In the genomic region with DNA sequence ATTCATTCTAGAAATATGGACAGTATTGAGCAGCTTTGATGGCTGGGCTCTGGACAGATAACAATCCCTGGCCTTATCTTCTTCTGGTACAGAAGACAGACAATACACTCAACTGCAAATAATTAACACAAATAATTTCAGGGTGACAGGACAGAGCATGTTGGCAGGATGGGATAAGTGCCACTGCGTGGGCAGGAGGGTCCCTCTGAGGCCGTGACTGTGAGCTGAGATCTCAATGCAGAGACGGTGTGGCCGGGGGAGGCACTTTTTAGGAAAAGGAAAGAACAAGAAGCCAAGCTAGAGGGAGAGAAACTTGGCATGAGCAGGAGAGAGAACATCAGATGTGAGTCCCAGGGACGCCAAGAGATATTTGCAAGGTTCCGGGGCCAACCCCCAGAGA, we compare ENCODE assay signal across 14 cellular contexts. TPM values are rescaled to one million over a fixed set of nuclear protein-coding genes. Genes with fewer than 3 reads are reported as not detected.
DNase-seq lines count a peak whose midpoint lies in the region; ATAC-seq and TF ChIP-seq lines count a peak whose summit lies in the region.
"Had no signal": no experiment of that assay in that cellular context is flagged by ENCODE, and none has a peak within 500 bp of the region (broad histone marks: within the 10 kb centered on the region; RNA-seq: fewer than 3 reads in every experiment).

No MANE protein-coding gene starts in this region.

- POLR2A ChIA-PET in activated B cell treated with CpG ODN at 0.5 μM for 24 hours (lab: Charles Lee): interaction anchor here (1.0 to 3.4 kb wide), 3 partner anchors 11 to 159 kb away, joined by 3 to 12 read pairs (median 12); no protein-coding TSS in a partner anchor
- POLR2A ChIA-PET in OCI-LY7 (lab: Charles Lee): interaction anchor here (0.9 to 1.6 kb wide), 2 partner anchors 10 to 15 kb away, joined by 3 to 4 read pairs; no protein-coding TSS in a partner anchor

- no peaks in the 10 kb centered on the region for H4K20me1 ChIP-seq in OCI-LY7 (ENCODE audit: insufficient read depth, low read length)

- no peak for DNase-seq in activated naive CD4-positive, alpha-beta T cell treated with anti-CD3 and anti-CD28 coated beads, Interleukin-2, amount 10 ng/mL, durations not matched to agents 7 days and 5 days
- no peak for DNase-seq in activated naive CD4-positive, alpha-beta T cell treated with Interleukin-2 at 50 U/mL for 16 hours
- DNase-seq in activated B cell treated with CpG ODN at 0.5 μM for 24 hours: no peak
- DNase-seq in islet precursor cell: peak; percentile 35
- DNase-seq in thoracic aorta (ENCODE audit: low spot score): no peak
- no peak for DNase-seq in OCI-LY7 (ENCODE audit: low spot score)
- no peak for DNase-seq in T1000 (lab: John Stamatoyannopoulos, UW)
- no peak for DNase-seq in AG08396 (ENCODE audit: low spot score)
- DNase-seq: activated T-cell treated with anti-CD3 and anti-CD28 coated beads for 4 hours; effector memory CD4-positive, alpha-beta T cell; NCI-H1694 treated with DMSO at 0.1 percent for 48 hours; NCI-H526; upper lobe of left lung had no signal

- no peaks in the 10 kb centered on the region for H3K9me2 ChIP-seq in OCI-LY7 (ENCODE audit: insufficient read depth, low read length)

- H3K27ac ChIP-seq in thoracic aorta: peak overlapping the region; percentile 80 to 82
- H3K27ac ChIP-seq in OCI-LY7 (ENCODE audit: low read depth, low read length, poor library complexity, severe bottlenecking): no peak overlapping the region

- H3K27ac Mint-ChIP-seq in activated naive CD4-positive, alpha-beta T cell treated with anti-CD3 and anti-CD28 coated beads, Interleukin-2, amount 10 ng/mL, durations not matched to agents 7 days and 5 days: peak overlapping the region; percentile 45
- peak overlapping the region; percentile 59 for H3K27ac Mint-ChIP-seq in activated B cell treated with CpG ODN at 0.5 μM for 24 hours

- no peaks in the 10 kb centered on the region for H3K27me3 Mint-ChIP-seq in activated naive CD4-positive, alpha-beta T cell treated with anti-CD3 and anti-CD28 coated beads, Interleukin-2, amount 10 ng/mL, durations not matched to agents 7 days and 5 days
- no peaks in the 10 kb centered on the region for H3K27me3 Mint-ChIP-seq in activated B cell treated with CpG ODN at 0.5 μM for 24 hours

- ATAC-seq in activated B cell treated with CpG ODN at 0.5 μM for 24 hours (ENCODE audit: low read depth) (no peak), thoracic aorta (ENCODE audit: insufficient number of reproducible peaks, low FRiP score, low read depth) (no peak)

- no peak overlapping the region for H2AFZ ChIP-seq in OCI-LY7 (ENCODE audit: low read length)

- peaks cover 59% of the 10 kb centered on the region for H3K36me3 Mint-ChIP-seq in activated naive CD4-positive, alpha-beta T cell treated with anti-CD3 and anti-CD28 coated beads, Interleukin-2, amount 10 ng/mL, durations not matched to agents 7 days and 5 days
- H3K36me3 Mint-ChIP-seq in activated B cell treated with CpG ODN at 0.5 μM for 24 hours (ENCODE audit: low read depth): peaks cover 76% of the 10 kb centered on the region

- no peaks in the 10 kb centered on the region for H3K27me3 ChIP-seq in thoracic aorta (replicated peaks; ENCODE audit: insufficient read depth)
- H3K27me3 ChIP-seq: body of pancreas, upper lobe of left lung had no signal

- CTCF ChIA-PET in activated naive CD4-positive, alpha-beta T cell treated with anti-CD3 and anti-CD28 coated beads, Interleukin-2, amount 10 ng/mL, durations not matched to agents 7 days and 5 days (lab: Charles Lee): no interaction called here
- CTCF ChIA-PET in activated B cell treated with CpG ODN at 0.5 μM for 24 hours (lab: Charles Lee): interaction anchor here (0.8 kb wide), 1 partner anchor 19 kb away, joined by 3 read pairs; no protein-coding TSS in a partner anchor
- CTCF ChIA-PET in OCI-LY7 (lab: Charles Lee; ENCODE audit: unreplicated experiment): interaction anchor here (1.2 kb wide), 1 partner anchor 12 kb away, joined by 3 read pairs; no protein-coding TSS in a partner anchor

- peaks cover 75% of the 10 kb centered on the region for H3K4me1 Mint-ChIP-seq in activated naive CD4-positive, alpha-beta T cell treated with anti-CD3 and anti-CD28 coated beads, Interleukin-2, amount 10 ng/mL, durations not matched to agents 7 days and 5 days
- peaks cover 89% of the 10 kb centered on the region for H3K4me1 Mint-ChIP-seq in activated B cell treated with CpG ODN at 0.5 μM for 24 hours

- intact Hi-C loops in activated B cell treated with CpG ODN at 0.5 μM for 24 hours (cut with micrococcal nuclease): no loop called here
- intact Hi-C loops in OCI-LY7 (cut with micrococcal nuclease; ENCODE audit: unreplicated experiment): no loop called here

- H3K4me3 Mint-ChIP-seq in activated naive CD4-positive, alpha-beta T cell treated with anti-CD3 and anti-CD28 coated beads, Interleukin-2, amount 10 ng/mL, durations not matched to agents 7 days and 5 days: no peak overlapping the region
- H3K4me3 Mint-ChIP-seq in activated B cell treated with CpG ODN at 0.5 μM for 24 hours: no peak overlapping the region

- H3K36me3 ChIP-seq in thoracic aorta (no peaks in the 10 kb centered on the region), OCI-LY7 (ENCODE audit: insufficient read depth, low read length) (no peaks in the 10 kb centered on the region)

- peaks cover 16 to 43% of the 10 kb centered on the region in 2 donors for H3K4me1 ChIP-seq in thoracic aorta (ENCODE audit: control insufficient read depth in 1 of 2, low read depth in 2 of 2)
- H3K4me1 ChIP-seq in OCI-LY7 (ENCODE audit: insufficient read depth, low read length, poor library complexity, severe bottlenecking): peaks cover 10% of the 10 kb centered on the region
- H3K4me1 ChIP-seq: body of pancreas had no signal

- H3K9me3 ChIP-seq in thoracic aorta (no peaks in the 10 kb centered on the region), OCI-LY7 (ENCODE audit: low read length) (no peaks in the 10 kb centered on the region)
- H3K9me3 ChIP-seq: body of pancreas, upper lobe of left lung had no signal

- no peaks in the 10 kb centered on the region for H3K9me3 Mint-ChIP-seq in activated naive CD4-positive, alpha-beta T cell treated with anti-CD3 and anti-CD28 coated beads, Interleukin-2, amount 10 ng/mL, durations not matched to agents 7 days and 5 days
- H3K9me3 Mint-ChIP-seq in activated B cell treated with CpG ODN at 0.5 μM for 24 hours: no peaks in the 10 kb centered on the region

- no peaks in the 10 kb centered on the region for H3K79me2 ChIP-seq in OCI-LY7 (ENCODE audit: insufficient read depth, low read depth, low read length)

- TF ChIP-seq CTCF in activated B cell treated with CpG ODN at 0.5 μM for 24 hours (IDR thresholded peaks at IDR 0.05): no peak
- no peak for TF ChIP-seq CTCF in thoracic aorta (IDR thresholded peaks at IDR 0.05)
- no peak for TF ChIP-seq CTCF in OCI-LY7 (conservative IDR thresholded peaks at IDR 0.05; ENCODE audit: low read length)

- no peak overlapping the region for H3K4me3 ChIP-seq in thoracic aorta
- H3K4me3 ChIP-seq in OCI-LY7 (ENCODE audit: low read depth, low read length, poor library complexity, severe bottlenecking): no peak overlapping the region
- H3K4me3 ChIP-seq: body of pancreas, upper lobe of left lung had no signal

- BruUV-seq in OCI-LY7 (replicated peaks; lab: Mats Ljungman, UMichigan): no TSS peak

- H3K4me2 ChIP-seq in OCI-LY7 (ENCODE audit: low read length): no peak overlapping the region

RNA-seq across cellular contexts. Expression of a gene that starts 8.1 kb away (rescaled TPM):
- total RNA-seq in activated B cell treated with CpG ODN at 0.5 μM for 24 hours: 95.6 and 104 TPM in 2 replicates
- 10 to 100 TPM; 29.5 to 43.4 TPM for total RNA-seq in thoracic aorta
- total RNA-seq in OCI-LY7 (2014; rRNA removed; shearing (Covaris generic)): 0.26 and 0.60 TPM in 2 replicates
- 4.1 and 4.5 TPM in 2 replicates for total RNA-seq in OCI-LY7 (2022)

RNA-seq across cellular contexts. Expression of a gene that starts 26.5 kb away (rescaled TPM):
- 20.5 and 22.4 TPM in 2 replicates for total RNA-seq in activated B cell treated with CpG ODN at 0.5 μM for 24 hours
- 10 to 100 TPM; 19.6 to 22.9 TPM for total RNA-seq in thoracic aorta
- 59.6 and 68.2 TPM in 2 replicates for total RNA-seq in OCI-LY7 (2014; rRNA removed; shearing (Covaris generic))
- 78.4 and 82.6 TPM in 2 replicates for total RNA-seq in OCI-LY7 (2022)

Comparison
In these comparisons a context has a peak if more than half of its experiments do, and no peak if none do; other contexts are left out.
1. RNA of a gene that starts 8.1 kb away (total RNA-seq): 95.6 to 104 TPM in activated B cell treated with CpG ODN at 0.5 μM for 24 hours and 29.5 to 43.4 TPM in thoracic aorta; 0.26 to 4.5 TPM in OCI-LY7; every median in the first group is over 4 times any median in the second.